1 cellular context compared by ENCODE assay signal in genomic region chr17:48795444-48796162, GRCh38.
A peak's percentile ranks its signal among the peaks of the same experiment; 100 is the strongest.
TF ChIP-seq lines count a peak whose summit lies in the region.

No MANE protein-coding gene starts in this region.

TF ChIP-seq in HepG2, 621 proteins besides CTCF, POLR2A, EP300 and RAD21 (continued from another document and continues in another):
- TF ChIP-seq ZBED4 (CRISPR knock-in tag; IDR thresholded peaks at IDR 0.05; ENCODE audit: borderline replicate concordance) (peak; percentile 57; the same call in 1 of the 2 replicates), SMARCE1 (IDR thresholded peaks at IDR 0.05; ENCODE audit: borderline replicate concordance) (0 out of 2 replicates have a peak, but pooled peaks have one; percentile 42), ZNF549 (CRISPR knock-in tag; IDR thresholded peaks at IDR 0.05) (no peak), DNMT3B (CRISPR knock-in tag; conservative IDR thresholded peaks at IDR 0.05) (no peak), SATB2 (CRISPR knock-in tag; IDR thresholded peaks at IDR 0.05) (no peak), SSRP1 (CRISPR knock-in tag; IDR thresholded peaks at IDR 0.05) (no peak), TOPORS (CRISPR knock-in tag; IDR thresholded peaks at IDR 0.05) (peak; percentile 40; the same call in 1 of the 2 replicates), RXRB (CRISPR knock-in tag; IDR thresholded peaks at IDR 0.05; ENCODE audit: borderline replicate concordance) (peak; percentile 78), HMGXB4 (CRISPR knock-in tag; IDR thresholded peaks at IDR 0.05; ENCODE audit: borderline replicate concordance in 1 of 2, low read depth in 1 of 2) (no peak; a peak in 1 of 4 replicates), ZNF616 (CRISPR knock-in tag; IDR thresholded peaks at IDR 0.05; ENCODE audit: low read depth) (0 out of 2 replicates have a peak, but pooled peaks have one; percentile 16), ZSCAN20 (CRISPR knock-in tag; IDR thresholded peaks at IDR 0.05; ENCODE audit: borderline replicate concordance) (no peak), AGO2 (optimal IDR thresholded peaks at IDR 0.05; ENCODE audit: low read depth, low read length) (no peak), RBAK (CRISPR knock-in tag; IDR thresholded peaks at IDR 0.05) (no peak), ZFY (CRISPR knock-in tag; IDR thresholded peaks at IDR 0.05) (0 out of 2 replicates have a peak, but pooled peaks have one; percentile 34), ATF2 (CRISPR knock-in tag; IDR thresholded peaks at IDR 0.05) (peak; percentile 56; the same call in 1 of the 2 replicates), PHF21A (CRISPR knock-in tag; IDR thresholded peaks at IDR 0.05) (peak; percentile 90), ZFP36 (IDR thresholded peaks at IDR 0.05; ENCODE audit: borderline replicate concordance, low read depth, low read length, partially characterized antibody) (no peak), TBL1XR1 (IDR thresholded peaks at IDR 0.05; ENCODE audit: borderline replicate concordance, low read length, partially characterized antibody) (peak; percentile 89), KLF12 (CRISPR knock-in tag; IDR thresholded peaks at IDR 0.05; ENCODE audit: borderline replicate concordance) (no peak), FOXO1 (CRISPR knock-in tag; IDR thresholded peaks at IDR 0.05) (peak; percentile 73), GLMP (CRISPR knock-in tag; IDR thresholded peaks at IDR 0.05; ENCODE audit: borderline replicate concordance) (no peak), IKZF5 (CRISPR knock-in tag; IDR thresholded peaks at IDR 0.05) (0 out of 2 replicates have a peak, but pooled peaks have one; percentile 38), TOE1 (CRISPR knock-in tag; IDR thresholded peaks at IDR 0.05) (no peak), ZNF710 (CRISPR knock-in tag; IDR thresholded peaks at IDR 0.05; ENCODE audit: borderline replicate concordance) (peak; percentile 59; the same call in 1 of the 2 replicates), ZNF234 (CRISPR knock-in tag; conservative IDR thresholded peaks at IDR 0.05) (no peak), ZBTB7B (CRISPR knock-in tag; IDR thresholded peaks at IDR 0.05) (0 out of 2 replicates have a peak, but pooled peaks have one; percentile 18), ZNF737 (CRISPR knock-in tag; IDR thresholded peaks at IDR 0.05; ENCODE audit: borderline replicate concordance) (no peak), KLF15 (CRISPR knock-in tag; IDR thresholded peaks at IDR 0.05; ENCODE audit: borderline replicate concordance) (no peak), ZNF781 (CRISPR knock-in tag; IDR thresholded peaks at IDR 0.05; ENCODE audit: borderline replicate concordance, not compliant biosample characterization) (peak; percentile 87), BCL3 (CRISPR knock-in tag; IDR thresholded peaks at IDR 0.05) (peak; percentile 30; the same call in 1 of the 2 replicates), ZBTB49 (CRISPR knock-in tag; IDR thresholded peaks at IDR 0.05; ENCODE audit: borderline replicate concordance) (peak; percentile 61; the same call in 1 of the 2 replicates), ZNF614 (CRISPR knock-in tag; IDR thresholded peaks at IDR 0.05; ENCODE audit: borderline replicate concordance) (peak; percentile 36; the same call in 1 of the 2 replicates), ZNF790 (CRISPR knock-in tag; IDR thresholded peaks at IDR 0.05; ENCODE audit: borderline replicate concordance) (no peak), ZNF674 (CRISPR knock-in tag; IDR thresholded peaks at IDR 0.05; ENCODE audit: low read depth) (no peak), ZFP90 (CRISPR knock-in tag; IDR thresholded peaks at IDR 0.05; ENCODE audit: borderline replicate concordance) (no peak), ZSCAN22 (CRISPR knock-in tag; IDR thresholded peaks at IDR 0.05) (peak; percentile 31; the same call in 1 of the 2 replicates), ZNF557 (CRISPR knock-in tag; IDR thresholded peaks at IDR 0.05) (0 out of 2 replicates have a peak, but pooled peaks have one; percentile 54), ZBTB4 (CRISPR knock-in tag; IDR thresholded peaks at IDR 0.05; ENCODE audit: borderline replicate concordance) (no peak), ZBTB20 (CRISPR knock-in tag; IDR thresholded peaks at IDR 0.05; ENCODE audit: borderline replicate concordance, low read depth) (0 out of 2 replicates have a peak, but pooled peaks have one; percentile 26), KDM6A (CRISPR knock-in tag; IDR thresholded peaks at IDR 0.05; ENCODE audit: low read depth) (peak; percentile 91), HDAC2 (CRISPR knock-in tag; IDR thresholded peaks at IDR 0.05) (peak; percentile 72), CREB1 (IDR thresholded peaks at IDR 0.05) (0 out of 2 replicates have a peak, but pooled peaks have one; percentile 7), CREB1 (CRISPR knock-in tag; IDR thresholded peaks at IDR 0.05) (peak; percentile 80), ZNF230 (CRISPR knock-in tag; IDR thresholded peaks at IDR 0.05) (0 out of 2 replicates have a peak, but pooled peaks have one; percentile 24), NRL (CRISPR knock-in tag; IDR thresholded peaks at IDR 0.05; ENCODE audit: borderline replicate concordance) (no peak)
